ENCODE assay signal across 10 cellular contexts in the genomic region with DNA sequence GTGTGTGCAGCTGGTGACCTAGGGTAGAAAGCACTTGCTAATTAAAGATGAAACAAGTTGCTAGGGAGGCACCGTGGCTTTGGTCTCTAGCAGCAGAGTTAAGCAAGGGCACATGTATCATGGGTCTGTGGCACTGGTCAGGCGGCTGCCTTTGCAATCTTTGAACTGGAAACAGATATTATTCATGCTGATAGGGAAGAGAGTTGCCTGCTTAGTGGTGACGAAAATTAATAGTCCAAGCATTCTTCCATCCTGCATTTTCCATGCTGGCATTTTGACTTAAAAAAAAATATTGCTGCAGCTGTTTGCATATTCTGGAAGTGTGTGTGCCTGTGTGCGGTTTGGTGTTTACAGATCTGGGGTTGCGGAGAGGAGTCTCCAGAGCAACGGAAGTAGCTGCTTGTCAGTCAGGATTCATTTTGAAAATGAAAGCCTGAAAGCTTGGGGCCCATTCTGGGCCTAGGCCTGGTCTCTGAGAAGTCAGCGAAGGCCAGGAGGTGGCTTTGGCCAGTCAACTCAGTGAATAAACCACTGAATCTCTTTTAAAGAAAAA. TPM values are rescaled to one million over a fixed set of nuclear protein-coding genes. Genes with fewer than 3 reads are reported as not detected.
DNase-seq lines count a peak whose midpoint lies in the region; ATAC-seq and TF ChIP-seq lines count a peak whose summit lies in the region.
"Had no signal": no experiment of that assay in that cellular context is flagged by ENCODE, and none has a peak within 500 bp of the region (broad histone marks: within the 10 kb centered on the region; RNA-seq: fewer than 3 reads in every experiment).

No MANE protein-coding gene starts in this region.

- H3K27ac Mint-ChIP-seq in T-helper 17 cell (peak overlapping the region; percentile 95), type B pancreatic cell (no peak overlapping the region)

- no peak overlapping the region for H3K27ac ChIP-seq in testis

- H3K27me3 Mint-ChIP-seq in T-helper 17 cell = no peaks in the 10 kb centered on the region
- peaks cover 20% of the 10 kb centered on the region for H3K27me3 Mint-ChIP-seq in type B pancreatic cell

- DNase-seq in T-helper 17 cell = no peak
- DNase-seq in fibroblast of gingiva (ENCODE audit: low read depth) = peak; percentile 6
- DNase-seq in testis = peak; percentile 29
- no peak for DNase-seq in type B pancreatic cell (ENCODE audit: extremely low spot score, unreplicated experiment)
- no peak for DNase-seq in HK-2 (ENCODE audit: unreplicated experiment)
- DNase-seq in MG63 = no peak

- no peaks in the 10 kb centered on the region for H3K36me3 ChIP-seq in testis (ENCODE audit: low read depth, missing control alignments)
- H3K36me3 ChIP-seq in MG63 = no peaks in the 10 kb centered on the region

- H3K9me3 ChIP-seq in T-helper 17 cell (ENCODE audit: control insufficient read depth, low read length, poor library complexity, severe bottlenecking) (no peaks in the 10 kb centered on the region), testis (no peaks in the 10 kb centered on the region), MG63 (no peaks in the 10 kb centered on the region)

- H3K4me3 ChIP-seq in testis (no peak overlapping the region), MG63 (no peak overlapping the region)

- WGBS in testis, 2 donors = 73% methylated on average over 7 of the region's 7 CpGs

- H3K4me1 ChIP-seq in testis = no peaks in the 10 kb centered on the region

- H3K4me1 Mint-ChIP-seq in T-helper 17 cell = peaks cover 34% of the 10 kb centered on the region
- H3K4me1 Mint-ChIP-seq in type B pancreatic cell (ENCODE audit: unreplicated experiment) = no peaks in the 10 kb centered on the region

- ATAC-seq in GM19043 (IDR thresholded peaks at IDR 0.05; ENCODE audit: low read depth, unreplicated experiment) (peak; percentile 57), HG03095 (IDR thresholded peaks at IDR 0.05; ENCODE audit: unreplicated experiment) (peak; percentile 70), T-helper 17 cell (peak; percentile 71)

- peaks cover 4% of the 10 kb centered on the region for H3K9me3 Mint-ChIP-seq in type B pancreatic cell

- intact Hi-C loops in testis (cut with DNase I; ENCODE audit: low total_unique reads) = no loop called here

- H3K36me3 Mint-ChIP-seq in T-helper 17 cell (ENCODE audit: low read depth) (no peaks in the 10 kb centered on the region), type B pancreatic cell (peaks cover 4% of the 10 kb centered on the region)

- no peak for TF ChIP-seq POLR2A in testis (IDR thresholded peaks at IDR 0.05)

- H3K4me3 Mint-ChIP-seq in T-helper 17 cell (peak overlapping the region; percentile 81), type B pancreatic cell (no peak overlapping the region)

- H3K27me3 ChIP-seq in testis = no peaks in the 10 kb centered on the region
- H3K27me3 ChIP-seq in MG63 = no peaks in the 10 kb centered on the region

- TF ChIP-seq CTCF in testis (IDR thresholded peaks at IDR 0.05) (no peak), type B pancreatic cell (conservative IDR thresholded peaks at IDR 0.05) (no peak)

RNA-seq across cellular contexts. Expression of gene SOWAHD, which starts 2.3 kb away (rescaled TPM):
- total RNA-seq in T-helper 17 cell = under 1 TPM in 1 of 2 donors, not detected in 1; 0.65 TPM
- total RNA-seq in testis = 10 to 100 TPM; 12.6 to 21.4 TPM
- 8.9 TPM for polyA plus RNA-seq in testis (ENCODE audit: insufficient read depth, low read depth, low replicate concordance)
- 0.63 TPM in 1 of 2 replicates, not detected in the other for total RNA-seq in type B pancreatic cell (ENCODE audit: low replicate concordance)
- total RNA-seq in MG63 (2014; rRNA removed; shearing (Covaris generic); ENCODE audit: low replicate concordance) = 1.2 TPM in 1 of 2 replicates, not detected in the other
- total RNA-seq: SK-MEL-5 had no signal
- polyA plus RNA-seq: keratinocyte had no signal

RNA-seq across cellular contexts. Expression of gene RPL39, which starts 35.4 kb away (rescaled TPM):
- 1,000 to 10,000 TPM; 3,854 to 3,913 TPM for total RNA-seq in T-helper 17 cell
- 1,000 to 10,000 TPM in 1 of 2 donors, 100 to 1,000 TPM in 1; 442 to 1,133 TPM for total RNA-seq in testis
- polyA plus RNA-seq in testis (ENCODE audit: insufficient read depth, low read depth, low replicate concordance) = 1,045 TPM
- 2,402 and 2,468 TPM in 2 replicates for total RNA-seq in type B pancreatic cell (ENCODE audit: low replicate concordance)
- 2,795 and 3,088 TPM in 2 replicates for total RNA-seq in MG63 (2014; rRNA removed; shearing (Covaris generic); ENCODE audit: low replicate concordance)

Comparison
In these comparisons a context has a peak if more than half of its experiments do, and no peak if none do; other contexts are left out.
1. DNase-seq: peak in fibroblast of gingiva (single experiment) and testis (single experiment); none in T-helper 17 cell (0 of 3), type B pancreatic cell (single experiment), HK-2 (single experiment) and MG63 (single experiment).
2. Peak in every context shown above with its lines, with median percentiles within 50 percentile points of each other: ATAC-seq.